ENCODE assay signal across 8 cellular contexts in the genomic region with DNA sequence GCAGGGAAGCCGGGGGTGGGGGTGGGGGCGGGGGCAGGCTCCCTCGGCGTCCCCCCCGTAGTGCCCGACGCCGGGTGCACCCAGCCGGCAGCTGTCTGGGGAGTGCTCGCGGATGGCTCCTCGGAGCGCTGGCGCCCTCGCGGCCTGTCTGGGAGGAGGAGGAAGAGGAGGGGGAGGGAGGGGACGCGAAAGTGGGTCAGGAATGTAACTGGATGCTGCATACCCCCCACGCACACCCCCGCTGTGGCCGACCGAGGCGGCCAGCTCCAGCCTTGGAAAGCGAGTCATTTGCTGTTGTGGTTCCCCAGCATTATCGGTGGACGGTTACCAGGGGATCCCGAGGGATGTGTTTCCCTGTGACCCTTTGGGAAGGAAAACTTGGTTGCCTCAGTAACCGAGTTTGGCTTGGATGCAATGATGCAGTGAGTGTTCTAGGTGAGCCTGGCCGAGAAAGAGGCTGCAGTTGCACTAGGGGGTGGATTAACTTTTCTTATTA. TPM values are rescaled to one million over a fixed set of nuclear protein-coding genes. Genes with fewer than 3 reads are reported as not detected.
A peak's percentile ranks its signal among the peaks of the same experiment; 100 is the strongest.
DNase-seq lines count a peak whose midpoint lies in the region; ATAC-seq and TF ChIP-seq lines count a peak whose summit lies in the region.

No MANE protein-coding gene starts in this region.

- CTCF ChIA-PET in PC-3 (lab: Charles Lee) = interaction anchor here (1.5 kb wide), 1 partner anchor 196 kb away, joined by 6 read pairs; no protein-coding TSS in a partner anchor

- BruUV-seq in PC-3 (replicated peaks; lab: Mats Ljungman, UMichigan) = no TSS peak

- peak overlapping the region; percentile 76 for H3K27ac Mint-ChIP-seq in chondrocyte (ENCODE audit: unreplicated experiment)

- intact Hi-C loops in PC-3 (cut with micrococcal nuclease) = loop anchor here (2.0 to 10.0 kb wide), 4 partner anchors 138 to 358 kb away; no protein-coding TSS in a partner anchor

- no peaks in the 10 kb centered on the region for H3K79me2 ChIP-seq in PC-3 (ENCODE audit: low read length)

- peaks cover 7% of the 10 kb centered on the region for H3F3A ChIP-seq in PC-3 (ENCODE audit: low read length, unreplicated experiment)

- H3K4me3 Mint-ChIP-seq in chondrocyte (ENCODE audit: unreplicated experiment) = peak overlapping the region; percentile 58

- H3K27ac ChIP-seq in PC-3 (ENCODE audit: low read length) (peak overlapping the region; percentile 96), skeletal muscle tissue (ENCODE audit: low read depth, low read length) (peak overlapping the region; percentile 82)

- POLR2A ChIA-PET in PC-3 (lab: Charles Lee; ENCODE audit: unreplicated experiment) = interaction anchor here (0.5 to 0.7 kb wide), 4 partner anchors 26 to 646 kb away, joined by 4 to 6 read pairs (median 4); no protein-coding TSS in a partner anchor

- H3K4me2 ChIP-seq in PC-3 (ENCODE audit: low read length) = peak overlapping the region; percentile 99

- peak overlapping the region; percentile 79 for H3K4me3 ChIP-seq in PC-3 (ENCODE audit: low read length)
- peak overlapping the region; percentile 38 for H3K4me3 ChIP-seq in kidney epithelial cell (ENCODE audit: low read depth, low read length)
- H3K4me3 ChIP-seq in skeletal muscle tissue (ENCODE audit: low read length in 3 of 3) = peak overlapping the region; percentile 71 to 81 (median 80)

- H3K9me3 ChIP-seq in PC-3 (ENCODE audit: low read length) (no peaks in the 10 kb centered on the region), skeletal muscle tissue (ENCODE audit: control insufficient read depth in 3 of 3, low read length in 3 of 3) (no peaks in the 10 kb centered on the region)

- DNase-seq in activated T-cell treated with anti-CD3 and anti-CD28 coated beads, Interleukin-2, amount 50 U/mL, for 1 hour = peak; percentile 26
- DNase-seq in activated T-cell treated with anti-CD3 and anti-CD28 coated beads for 4 hours = no peak
- peak; percentile 67 for DNase-seq in PC-3
- DNase-seq in chondrocyte (ENCODE audit: low spot score) = no peak
- DNase-seq in kidney epithelial cell (ENCODE audit: low read depth) = peak; percentile 65
- DNase-seq in NCI-H1048 (lab: John Stamatoyannopoulos, UW) = no peak
- no peak for DNase-seq in NOMO-1 treated with dmso at 0.1 percent for 144 hours (lab: John Stamatoyannopoulos, UW; ENCODE audit: unreplicated experiment)

- peaks cover 25% of the 10 kb centered on the region for H3K4me1 Mint-ChIP-seq in chondrocyte (ENCODE audit: low read depth)

- TF ChIP-seq CTCF in PC-3 (conservative IDR thresholded peaks at IDR 0.05; ENCODE audit: low read depth, low read length) (no peak), chondrocyte (IDR thresholded peaks at IDR 0.05) (no peak), kidney epithelial cell (IDR thresholded peaks at IDR 0.05; ENCODE audit: insufficient read depth, low read length, poor library complexity, severe bottlenecking) (no peak)

- H3K27me3 ChIP-seq in PC-3 (ENCODE audit: low read length) (no peaks in the 10 kb centered on the region), kidney epithelial cell (ENCODE audit: control insufficient read depth, insufficient read depth, low read length) (no peaks in the 10 kb centered on the region), skeletal muscle tissue (ENCODE audit: control insufficient read depth in 3 of 3, insufficient read depth in 3 of 3, low read length in 3 of 3) (no peaks in the 10 kb centered on the region)

- H3K9me2 ChIP-seq in PC-3 (replicated peaks; ENCODE audit: low read length) = no peaks in the 10 kb centered on the region

- ATAC-seq in PC-3 = peak; percentile 29

- H3K9me3 Mint-ChIP-seq in chondrocyte (ENCODE audit: low read depth) = no peaks in the 10 kb centered on the region

- H3K9ac ChIP-seq in PC-3 (ENCODE audit: low read length) = peak overlapping the region; percentile 88
- H3K9ac ChIP-seq in skeletal muscle tissue (ENCODE audit: low read depth in 1 of 3, low read length in 3 of 3) = peak overlapping the region; percentile 60 to 90 (median 69)

- peak overlapping the region; percentile 36; the same call in 1 of the 2 replicates for H2AFZ ChIP-seq in PC-3 (ENCODE audit: low read length)

- H3K4me1 ChIP-seq in PC-3 (ENCODE audit: insufficient read depth, low read length) (peaks cover 46% of the 10 kb centered on the region), skeletal muscle tissue (ENCODE audit: control insufficient read depth in 3 of 3, insufficient read depth in 3 of 3, low read length in 3 of 3) (peaks cover 12 to 19% (median 14%) of the 10 kb centered on the region in 3 donors)

- H3K36me3 Mint-ChIP-seq in chondrocyte (ENCODE audit: low read depth) = no peaks in the 10 kb centered on the region

- no peaks in the 10 kb centered on the region for H4K20me1 ChIP-seq in PC-3 (ENCODE audit: low read length)

- no peaks in the 10 kb centered on the region for H3K27me3 Mint-ChIP-seq in chondrocyte (ENCODE audit: low read depth)

- H3K36me3 ChIP-seq in PC-3 (ENCODE audit: low read depth, low read length) (no peaks in the 10 kb centered on the region), kidney epithelial cell (ENCODE audit: control insufficient read depth, insufficient read depth, low read length) (no peaks in the 10 kb centered on the region), skeletal muscle tissue (ENCODE audit: control insufficient read depth in 3 of 3, insufficient read depth in 3 of 3, low read length in 3 of 3) (no peaks in the 10 kb centered on the region)

RNA-seq across cellular contexts. Expression of gene RREB1, which starts 55.3 kb away (rescaled TPM):
- total RNA-seq in PC-3 (2014; rRNA removed) = 26.0 and 31.8 TPM in 2 replicates
- total RNA-seq in chondrocyte = 25.7 to 29.5 TPM (median 28.4 TPM) in 3 replicates
- total RNA-seq in kidney epithelial cell = 29.3 and 30.3 TPM in 2 replicates
- total RNA-seq in skeletal muscle tissue = 22.4 TPM

Comparison
In these comparisons a context has a peak if more than half of its experiments do, and no peak if none do; other contexts are left out.
1. DNase-seq: peak in activated T-cell treated with anti-CD3 and anti-CD28 coated beads, Interleukin-2, amount 50 U/mL, for 1 hour (single experiment), PC-3 (single experiment) and kidney epithelial cell (single experiment); none in activated T-cell treated with anti-CD3 and anti-CD28 coated beads for 4 hours (single experiment), chondrocyte (single experiment), NCI-H1048 (single experiment) and NOMO-1 treated with dmso at 0.1 percent for 144 hours (single experiment).
2. Peak in every context shown above with its lines, with median percentiles within 50 percentile points of each other: H3K4me3 ChIP-seq.